Comparison of ENCODE assay signal across 33 cellular contexts in the genomic region with DNA sequence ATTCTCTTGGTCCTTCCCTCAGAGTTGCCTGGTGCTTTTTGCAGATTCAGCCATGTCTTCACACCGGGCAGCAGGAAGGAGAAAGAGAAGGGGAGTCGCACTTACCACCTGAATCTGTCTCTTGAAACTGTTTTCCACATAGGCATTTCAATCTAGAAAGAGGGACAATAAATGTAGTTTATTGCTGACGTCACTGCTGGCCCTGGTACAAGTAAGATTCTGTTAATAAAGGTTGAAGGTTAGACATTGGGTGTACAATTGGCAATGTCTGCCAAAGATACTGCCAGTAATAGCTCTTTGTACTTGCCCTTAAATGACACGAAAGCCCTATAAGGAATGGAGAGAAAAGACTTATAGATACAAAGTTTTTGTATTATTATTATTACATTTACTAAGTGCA.
DNase-seq lines count a peak whose midpoint lies in the region; ATAC-seq, FAIRE-seq and TF ChIP-seq lines count a peak whose summit lies in the region.
"Had no signal": no experiment of that assay in that cellular context is flagged by ENCODE, and none has a peak within 500 bp of the region (broad histone marks: within the 10 kb centered on the region; RNA-seq: fewer than 3 reads in every experiment).

No MANE protein-coding gene starts in this region.

- H3K27me3 ChIP-seq in HepG2 (ENCODE audit: control insufficient read depth in 1 of 2, insufficient read depth in 2 of 2, low read length in 2 of 2) (0 out of 5 replicates have a peak, but pooled peaks cover 0 to 1% of the 10 kb centered on the region in 2 experiments), right lobe of liver (no peaks in the 10 kb centered on the region), small intestine (ENCODE audit: control insufficient read depth in 2 of 2, insufficient read depth in 2 of 2, low read length in 2 of 2) (no peaks in the 10 kb centered on the region)
- H3K27me3 ChIP-seq: BE2C; BLaER1; BLaER1 treated with 17β-estradiol and CSF1 and Interleukin-3, amounts not matched to agents 10 nM and 100 nM had no signal

- H3K4me1 Mint-ChIP-seq in activated naive CD8-positive, alpha-beta T cell treated with anti-CD3 and anti-CD28 coated beads for 36 hours: no peaks in the 10 kb centered on the region
- H3K4me1 Mint-ChIP-seq: B cell; CD14-positive monocyte; CD4-positive, alpha-beta memory T cell; CD4-positive, CD25-positive, alpha-beta regulatory T cell; CD8-positive, alpha-beta memory T cell had no signal

- no peaks in the 10 kb centered on the region for H3K9me3 Mint-ChIP-seq in activated naive CD8-positive, alpha-beta T cell treated with anti-CD3 and anti-CD28 coated beads for 36 hours
- H3K9me3 Mint-ChIP-seq: CD4-positive, alpha-beta T cell; CD8-positive, alpha-beta memory T cell; CD8-positive, alpha-beta T cell had no signal

- TF ChIP-seq RAD21 in HepG2 (CRISPR knock-in tag; IDR thresholded peaks at IDR 0.05): no peak

- H3K79me2 ChIP-seq in HepG2 (ENCODE audit: insufficient read depth, low read length): no peaks in the 10 kb centered on the region

- in situ Hi-C loops in HepG2 (cut with HindIII; ENCODE audit: extremely low pct_ligation_motif_present, low pct_unique_long_range_greater_than_20kb): no loop called here

- no TSS peak for BruUV-seq in HepG2 (replicated peaks; lab: Mats Ljungman, UMichigan)

- CTCF ChIA-PET in HepG2 (lab: Yijun Ruan, JAX; ENCODE audit: low intra/inter-chr PET ratio, low total read pairs): no interaction called here

- TF ChIP-seq CTCF in HepG2 (CRISPR knock-in tag; IDR thresholded peaks at IDR 0.05) (no peak), right lobe of liver (IDR thresholded peaks at IDR 0.05) (no peak)

- 5% methylated on average over 4 of the region's 4 CpGs for WGBS in HepG2 (ENCODE audit: low lambda C conversion rate)
- WGBS in right lobe of liver (ENCODE audit: insufficient coverage, low coverage, low lambda C conversion rate, missing lambda C conversion rate): 51% methylated on average over 3 of the region's 4 CpGs
- WGBS in small intestine, 3 donors: 18 to 66% (median 35%) methylated on average over 4 of the region's 4 CpGs

- no peak overlapping the region for H3K27ac Mint-ChIP-seq in activated naive CD8-positive, alpha-beta T cell treated with anti-CD3 and anti-CD28 coated beads for 36 hours
- H3K27ac Mint-ChIP-seq: B cell; CD14-positive monocyte; CD4-positive, alpha-beta memory T cell; CD4-positive, alpha-beta T cell; CD4-positive, CD25-positive, alpha-beta regulatory T cell; CD8-positive, alpha-beta memory T cell; CD8-positive, alpha-beta T cell had no signal

- ATAC-seq in HepG2 (no peak), right lobe of liver (no peak)
- ATAC-seq: A549; CD8-positive, alpha-beta T cell had no signal

- FAIRE-seq in HepG2 (lab: Jason Lieb, UNC) (no peak), small intestine (lab: Jason Lieb, UNC) (no peak)
- FAIRE-seq: A204.1, A549, D721Med had no signal

- TF ChIP-seq EP300 in HepG2 (IDR thresholded peaks at IDR 0.05; ENCODE audit: low read depth in 2 of 2, low read length in 2 of 2) (no peak), HepG2 (CRISPR knock-in tag; IDR thresholded peaks at IDR 0.05; ENCODE audit: borderline replicate concordance) (no peak)

- DNase-seq in HepG2 (ENCODE audit: low spot score) (no peak), right lobe of liver (no peak), small intestine (peak; percentile 91)
- DNase-seq in activated naive CD8-positive, alpha-beta T cell treated with anti-CD3 and anti-CD28 coated beads for 36 hours: no peak
- DNase-seq: 8988T; ACHN; AML-193; BE2C; C1 segment of cervical spinal cord; Caco-2; Calu3; CD4-positive, alpha-beta memory T cell; CD4-positive, alpha-beta T cell; CD4-positive, CD25-positive, alpha-beta regulatory T cell; CD8-positive, alpha-beta memory T cell; CD8-positive, alpha-beta T cell; COR-L47; DMS 273 treated with DMSO at 0.1 percent for 48 hours; DMS153; DMS53; DMS79; DMS79 treated with DMSO at 0.1 percent for 48 hours; DND-41; EL had no signal

- no peak overlapping the region for H3K4me3 Mint-ChIP-seq in activated naive CD8-positive, alpha-beta T cell treated with anti-CD3 and anti-CD28 coated beads for 36 hours
- H3K4me3 Mint-ChIP-seq: B cell; CD14-positive monocyte; CD4-positive, alpha-beta memory T cell; CD4-positive, alpha-beta T cell; CD4-positive, CD25-positive, alpha-beta regulatory T cell; CD8-positive, alpha-beta memory T cell; CD8-positive, alpha-beta T cell had no signal

- no peaks in the 10 kb centered on the region for H4K20me1 ChIP-seq in HepG2 (ENCODE audit: insufficient read depth, low read length)
- H4K20me1 ChIP-seq: BLaER1; BLaER1 treated with 17β-estradiol and CSF1 and Interleukin-3, amounts not matched to agents 10 nM and 100 nM had no signal

- POLR2A ChIA-PET in HepG2 (lab: Yijun Ruan, JAX): no interaction called here

- no peak overlapping the region for H3K9ac ChIP-seq in HepG2 (ENCODE audit: insufficient read depth, low read depth, low read length)
- H3K9ac ChIP-seq: BLaER1; BLaER1 treated with 17β-estradiol and CSF1 and Interleukin-3, amounts not matched to agents 10 nM and 100 nM had no signal

- H3K9me3 ChIP-seq in HepG2 (ENCODE audit: low read length): no peaks in the 10 kb centered on the region
- H3K9me3 ChIP-seq in right lobe of liver: no peaks in the 10 kb centered on the region
- no peaks in the 10 kb centered on the region for H3K9me3 ChIP-seq in small intestine (ENCODE audit: control insufficient read depth, low read depth)
- H3K9me3 ChIP-seq: A549; BE2C; BLaER1; BLaER1 treated with 17β-estradiol and CSF1 and Interleukin-3, amounts not matched to agents 10 nM and 100 nM; Caco-2 had no signal

- no peak overlapping the region for H2AFZ ChIP-seq in HepG2 (ENCODE audit: low read length)

- TF ChIP-seq POLR2A in HepG2 (IDR thresholded peaks at IDR 0.05; ENCODE audit: insufficient read depth in 1 of 2, low read depth in 2 of 2, low read length in 2 of 2) (no peak), right lobe of liver (IDR thresholded peaks at IDR 0.05) (no peak)

- peaks cover 36% of the 10 kb centered on the region for H3K27me3 Mint-ChIP-seq in activated naive CD8-positive, alpha-beta T cell treated with anti-CD3 and anti-CD28 coated beads for 36 hours

- no peak overlapping the region for H3K4me2 ChIP-seq in HepG2 (ENCODE audit: low read depth, low read length)
- H3K4me2 ChIP-seq: A549; BLaER1; BLaER1 treated with 17β-estradiol and CSF1 and Interleukin-3, amounts not matched to agents 10 nM and 100 nM had no signal

- no peak overlapping the region for H3K27ac ChIP-seq in HepG2 (ENCODE audit: extremely low read length, insufficient read depth, low read length)
- H3K27ac ChIP-seq in right lobe of liver: no peak overlapping the region
- no peak overlapping the region for H3K27ac ChIP-seq in small intestine (ENCODE audit: low read depth in 1 of 2, low read length in 1 of 2)
- H3K27ac ChIP-seq: 22Rv1; A549; BLaER1; BLaER1 treated with 17β-estradiol and CSF1 and Interleukin-3, amounts not matched to agents 10 nM and 100 nM; C4-2B had no signal

- intact Hi-C loops in HepG2 (cut with micrococcal nuclease; ENCODE audit: unreplicated experiment): no loop called here
- intact Hi-C loops in right lobe of liver (cut with DNase I): no loop called here

- H3K36me3 ChIP-seq in HepG2 (replicated peaks in 1 of 2; ENCODE audit: control insufficient read depth in 1 of 2, insufficient read depth in 2 of 2, low read length in 2 of 2) (no peaks in the 10 kb centered on the region), right lobe of liver (no peaks in the 10 kb centered on the region), small intestine (ENCODE audit: control insufficient read depth in 2 of 2, insufficient read depth in 2 of 2, low read length in 2 of 2) (no peaks in the 10 kb centered on the region)
- H3K36me3 ChIP-seq: BE2C; BLaER1; BLaER1 treated with 17β-estradiol and CSF1 and Interleukin-3, amounts not matched to agents 10 nM and 100 nM had no signal

- H3K36me3 Mint-ChIP-seq in activated naive CD8-positive, alpha-beta T cell treated with anti-CD3 and anti-CD28 coated beads for 36 hours: no peaks in the 10 kb centered on the region
- H3K36me3 Mint-ChIP-seq: CD14-positive monocyte; CD4-positive, alpha-beta memory T cell; CD4-positive, CD25-positive, alpha-beta regulatory T cell; CD8-positive, alpha-beta memory T cell; CD8-positive, alpha-beta T cell had no signal

- no peak overlapping the region for H3K4me3 ChIP-seq in HepG2 (replicated peaks in 1 of 3; ENCODE audit: insufficient read depth in 1 of 3, low read depth in 2 of 3, low read length in 3 of 3)
- H3K4me3 ChIP-seq in right lobe of liver: no peak overlapping the region
- no peak overlapping the region for H3K4me3 ChIP-seq in small intestine (ENCODE audit: low read depth in 1 of 2, low read length in 2 of 2)
- H3K4me3 ChIP-seq: A549; BLaER1; BLaER1 treated with 17β-estradiol and CSF1 and Interleukin-3, amounts not matched to agents 10 nM and 100 nM had no signal

- H3K4me1 ChIP-seq in HepG2 (ENCODE audit: insufficient read depth, low read length) (no peaks in the 10 kb centered on the region), right lobe of liver (no peaks in the 10 kb centered on the region), small intestine (ENCODE audit: control insufficient read depth in 2 of 2, insufficient read depth in 1 of 2, low read depth in 1 of 2, low read length in 1 of 2) (peaks cover 0 to 3% of the 10 kb centered on the region in 2 donors)
- H3K4me1 ChIP-seq: A549; BE2C; BLaER1; BLaER1 treated with 17β-estradiol and CSF1 and Interleukin-3, amounts not matched to agents 10 nM and 100 nM; Caco-2 had no signal

TF ChIP-seq in HepG2, 621 proteins besides CTCF, POLR2A, EP300 and RAD21 (continues in another document):
- TF ChIP-seq ATF7 (IDR thresholded peaks at IDR 0.05): peak; percentile 33; the same call in 1 of the 2 replicates
- no peak for TF ChIP-seq ATF7 (CRISPR knock-in tag; IDR thresholded peaks at IDR 0.05)
- TF ChIP-seq HHEX (CRISPR knock-in tag; IDR thresholded peaks at IDR 0.05): no peak
- no peak for TF ChIP-seq ZBTB21 (CRISPR knock-in tag; IDR thresholded peaks at IDR 0.05)
